Comparison of ENCODE assay signal across 2 cellular contexts in genomic region chr9:16782490-16782889, GRCh38.
TF ChIP-seq lines count a peak whose summit lies in the region.

No MANE protein-coding gene starts in this region.

TF ChIP-seq in IMR-90, 13 proteins besides CTCF, POLR2A, EP300 and RAD21:
- no peak for TF ChIP-seq SMC3 (IDR thresholded peaks at IDR 0.05; ENCODE audit: low read depth, low read length)
- TF ChIP-seq BHLHE40 (IDR thresholded peaks at IDR 0.05; ENCODE audit: low read depth, low read length): no peak
- TF ChIP-seq, protein P1, sequence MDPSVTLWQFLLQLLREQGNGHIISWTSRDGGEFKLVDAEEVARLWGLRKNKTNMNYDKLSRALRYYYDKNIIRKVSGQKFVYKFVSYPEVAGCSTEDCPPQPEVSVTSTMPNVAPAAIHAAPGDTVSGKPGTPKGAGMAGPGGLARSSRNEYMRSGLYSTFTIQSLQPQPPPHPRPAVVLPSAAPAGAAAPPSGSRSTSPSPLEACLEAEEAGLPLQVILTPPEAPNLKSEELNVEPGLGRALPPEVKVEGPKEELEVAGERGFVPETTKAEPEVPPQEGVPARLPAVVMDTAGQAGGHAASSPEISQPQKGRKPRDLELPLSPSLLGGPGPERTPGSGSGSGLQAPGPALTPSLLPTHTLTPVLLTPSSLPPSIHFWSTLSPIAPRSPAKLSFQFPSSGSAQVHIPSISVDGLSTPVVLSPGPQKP (IDR thresholded peaks at IDR 0.05; ENCODE audit: borderline replicate concordance, low read depth, low read length): no peak
- TF ChIP-seq MAZ (IDR thresholded peaks at IDR 0.05; ENCODE audit: borderline replicate concordance, low read depth, low read length): no peak
- no peak for TF ChIP-seq RFX5 (IDR thresholded peaks at IDR 0.05; ENCODE audit: low read depth, low read length)
- no peak for TF ChIP-seq CHD1 (IDR thresholded peaks at IDR 0.05; ENCODE audit: low read depth, low read length)
- TF ChIP-seq, protein P2, sequence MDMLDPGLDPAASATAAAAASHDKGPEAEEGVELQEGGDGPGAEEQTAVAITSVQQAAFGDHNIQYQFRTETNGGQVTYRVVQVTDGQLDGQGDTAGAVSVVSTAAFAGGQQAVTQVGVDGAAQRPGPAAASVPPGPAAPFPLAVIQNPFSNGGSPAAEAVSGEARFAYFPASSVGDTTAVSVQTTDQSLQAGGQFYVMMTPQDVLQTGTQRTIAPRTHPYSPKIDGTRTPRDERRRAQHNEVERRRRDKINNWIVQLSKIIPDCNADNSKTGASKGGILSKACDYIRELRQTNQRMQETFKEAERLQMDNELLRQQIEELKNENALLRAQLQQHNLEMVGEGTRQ (IDR thresholded peaks at IDR 0.05; ENCODE audit: low read depth, low read length): no peak
- no peak for TF ChIP-seq MXI1 (IDR thresholded peaks at IDR 0.05; ENCODE audit: borderline replicate concordance, low read depth, low read length)
- no peak for TF ChIP-seq RCOR1 (IDR thresholded peaks at IDR 0.05; ENCODE audit: insufficient replicate concordance, low read length)
- TF ChIP-seq MAFK (IDR thresholded peaks at IDR 0.05; ENCODE audit: low read depth, low read length): no peak

TF ChIP-seq in GM12878, 131 proteins besides CTCF, POLR2A, EP300 and RAD21:
- TF ChIP-seq PKNOX1 (IDR thresholded peaks at IDR 0.05) (no peak), RUNX3 (IDR thresholded peaks at IDR 0.05; ENCODE audit: low read length) (no peak), NFYA (IDR thresholded peaks at IDR 0.05; ENCODE audit: borderline replicate concordance, low read depth, low read length) (no peak), SRF (IDR thresholded peaks at IDR 0.05; ENCODE audit: low read depth in 2 of 2, low read length in 2 of 2) (no peak), PAX8 (IDR thresholded peaks at IDR 0.05) (no peak), REST (IDR thresholded peaks at IDR 0.05; ENCODE audit: low read depth, low read length) (no peak)
- TF ChIP-seq, protein P3, sequence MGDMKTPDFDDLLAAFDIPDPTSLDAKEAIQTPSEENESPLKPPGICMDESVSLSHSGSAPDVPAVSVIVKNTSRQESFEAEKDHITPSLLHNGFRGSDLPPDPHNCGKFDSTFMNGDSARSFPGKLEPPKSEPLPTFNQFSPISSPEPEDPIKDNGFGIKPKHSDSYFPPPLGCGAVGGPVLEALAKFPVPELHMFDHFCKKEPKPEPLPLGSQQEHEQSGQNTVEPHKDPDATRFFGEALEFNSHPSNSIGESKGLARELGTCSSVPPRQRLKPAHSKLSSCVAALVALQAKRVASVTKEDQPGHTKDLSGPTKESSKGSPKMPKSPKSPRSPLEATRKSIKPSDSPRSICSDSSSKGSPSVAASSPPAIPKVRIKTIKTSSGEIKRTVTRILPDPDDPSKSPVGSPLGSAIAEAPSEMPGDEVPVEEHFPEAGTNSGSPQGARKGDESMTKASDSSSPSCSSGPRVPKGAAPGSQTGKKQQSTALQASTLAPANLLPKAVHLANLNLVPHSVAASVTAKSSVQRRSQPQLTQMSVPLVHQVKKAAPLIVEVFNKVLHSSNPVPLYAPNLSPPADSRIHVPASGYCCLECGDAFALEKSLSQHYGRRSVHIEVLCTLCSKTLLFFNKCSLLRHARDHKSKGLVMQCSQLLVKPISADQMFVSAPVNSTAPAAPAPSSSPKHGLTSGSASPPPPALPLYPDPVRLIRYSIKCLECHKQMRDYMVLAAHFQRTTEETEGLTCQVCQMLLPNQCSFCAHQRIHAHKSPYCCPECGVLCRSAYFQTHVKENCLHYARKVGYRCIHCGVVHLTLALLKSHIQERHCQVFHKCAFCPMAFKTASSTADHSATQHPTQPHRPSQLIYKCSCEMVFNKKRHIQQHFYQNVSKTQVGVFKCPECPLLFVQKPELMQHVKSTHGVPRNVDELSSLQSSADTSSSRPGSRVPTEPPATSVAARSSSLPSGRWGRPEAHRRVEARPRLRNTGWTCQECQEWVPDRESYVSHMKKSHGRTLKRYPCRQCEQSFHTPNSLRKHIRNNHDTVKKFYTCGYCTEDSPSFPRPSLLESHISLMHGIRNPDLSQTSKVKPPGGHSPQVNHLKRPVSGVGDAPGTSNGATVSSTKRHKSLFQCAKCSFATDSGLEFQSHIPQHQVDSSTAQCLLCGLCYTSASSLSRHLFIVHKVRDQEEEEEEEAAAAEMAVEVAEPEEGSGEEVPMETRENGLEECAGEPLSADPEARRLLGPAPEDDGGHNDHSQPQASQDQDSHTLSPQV (IDR thresholded peaks at IDR 0.05): no peak
